ENCODE assay signal across 14 cellular contexts in the genomic region with DNA sequence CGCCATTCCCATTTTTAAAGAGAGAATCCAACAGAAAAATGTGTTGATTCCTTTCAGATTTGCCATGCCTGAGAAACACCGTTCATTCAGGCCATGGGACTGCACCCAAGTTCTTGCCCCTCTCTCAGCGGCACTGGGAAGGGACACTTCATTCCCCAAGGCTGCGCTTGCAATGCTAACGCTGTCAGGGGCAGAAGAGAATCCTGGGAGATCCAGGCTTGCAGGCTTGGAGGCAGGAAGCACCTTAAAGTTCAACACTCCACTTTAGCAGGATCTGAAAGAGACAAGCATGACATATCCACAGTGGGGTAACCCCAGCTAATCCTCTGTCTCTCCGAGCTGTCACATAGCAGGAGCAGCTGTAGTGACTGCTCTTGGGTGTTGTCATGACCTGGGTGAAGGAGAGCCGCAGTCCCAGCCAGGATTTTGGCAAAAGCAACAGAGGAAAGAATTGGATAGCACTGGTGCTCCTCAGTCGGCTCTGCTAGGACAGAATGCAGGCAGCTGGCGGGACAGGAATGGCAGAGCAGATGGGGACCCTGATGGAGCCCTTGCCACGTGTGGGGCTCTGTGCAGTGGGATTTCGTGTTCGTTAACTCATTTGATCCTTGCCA.
"Had no signal": no experiment of that assay in that cellular context is flagged by ENCODE, and none has a peak within 500 bp of the region (broad histone marks: within the 10 kb centered on the region; RNA-seq: fewer than 3 reads in every experiment).

No MANE protein-coding gene starts in this region.

- DNase-seq: activated naive CD4-positive, alpha-beta T cell treated with anti-CD3 and anti-CD28 coated beads, Interleukin-2, amount 10 ng/mL, durations not matched to agents 7 days and 5 days; heart right ventricle; left cardiac atrium; naive B cell; ovary; stimulated activated CD4-positive, alpha-beta T cell treated with anti-CD3 and anti-CD28 coated beads, Interleukin-2, amount 100 ng/mL, for 48 hours; T-helper 2 cell had no signal

- H3K4me3 ChIP-seq: ascending aorta, breast epithelium, heart right ventricle, lung, ovary, tibial nerve had no signal

- FAIRE-seq: frontal cortex had no signal

- H3K36me3 ChIP-seq: ascending aorta, breast epithelium, heart right ventricle, ovary, tibial nerve had no signal

- H3K9me3 ChIP-seq: ascending aorta, breast epithelium, heart right ventricle, ovary, tibial nerve had no signal

- H3K27ac ChIP-seq: ascending aorta, breast epithelium, heart right ventricle, ovary, tibial nerve had no signal

- ATAC-seq: activated CD4-positive, CD25-positive, alpha-beta regulatory T cell treated with anti-CD3 and anti-CD28 coated beads, Interleukin-2, amount 50 U/mL, for 24 hours; stimulated activated memory B cell treated with anti-CD40 and anti-IgM and Interleukin-4, amounts not matched to agents 10 μg/mL and 1 μg/mL and 100 μg/mL, for 72 hours had no signal

- H3K27me3 ChIP-seq: ascending aorta, heart right ventricle, ovary, tibial nerve had no signal

- H3K4me1 ChIP-seq: ascending aorta, breast epithelium, heart right ventricle, tibial nerve had no signal
